ENCODE assay signal across 33 cellular contexts in the genomic region with DNA sequence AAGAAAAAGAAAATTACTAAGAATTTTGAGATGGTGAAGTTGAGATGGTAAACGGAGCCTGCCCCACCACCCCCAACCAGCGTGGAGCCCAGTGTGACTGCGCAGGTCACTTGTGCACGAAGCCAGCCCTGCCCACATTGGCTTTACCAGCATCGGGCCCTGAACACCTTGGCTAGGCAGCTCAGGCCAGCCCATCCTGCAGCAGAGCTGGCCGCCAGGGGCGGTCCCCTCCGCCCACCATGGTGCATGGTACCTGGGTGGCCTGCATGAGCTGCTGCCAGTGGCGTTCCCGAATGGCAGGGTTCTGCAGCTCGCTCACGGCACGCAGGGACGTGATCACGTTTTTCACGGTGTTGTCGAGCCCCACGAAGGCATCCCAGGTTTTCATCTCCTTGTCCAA.
"Had no signal": no experiment of that assay in that cellular context is flagged by ENCODE, and none has a peak within 500 bp of the region (broad histone marks: within the 10 kb centered on the region; RNA-seq: fewer than 3 reads in every experiment).

No MANE protein-coding gene starts in this region.

- H3K4me1 ChIP-seq: adrenal gland, ascending aorta had no signal

- ATAC-seq: activated CD8-positive, alpha-beta T cell treated with anti-CD3 and anti-CD28 coated beads for 36 hours; activated naive CD4-positive, alpha-beta T cell treated with anti-CD3 and anti-CD28 coated beads, Interleukin-2, amount 50 U/mL, for 72 hours; activated T-cell treated with anti-CD3 and anti-CD28 coated beads, Interleukin-2, amount 50 U/mL, for 4 hours; activated T-cell treated with anti-CD3 and anti-CD28 coated beads, Interleukin-2, amount 50 U/mL, for 72 hours; activated T-helper 17 cell treated with anti-CD3 and anti-CD28 coated beads, Interleukin-2, amount 50 U/mL, for 72 hours had no signal

- H3K36me3 ChIP-seq: adrenal gland, ascending aorta, cardiac muscle cell had no signal

- H3K27me3 ChIP-seq: adrenal gland, ascending aorta, cardiac muscle cell had no signal

- H3K27ac ChIP-seq: adrenal gland, ascending aorta, cardiac muscle cell, VCaP had no signal

- DNase-seq: activated B cell treated with CpG ODN at 0.5 μM for 24 hours; activated CD4-positive, alpha-beta memory T cell treated with anti-CD3 and anti-CD28 coated beads for 36 hours; activated CD4-positive, alpha-beta T cell treated with anti-CD3 and anti-CD28 coated beads for 4 hours; activated CD4-positive, alpha-beta T cell treated with anti-CD3 and anti-CD28 coated beads, Interleukin-2, amount 10 ng/mL, durations not matched to agents 24 days and 14 days; activated CD4-positive, alpha-beta T cell treated with anti-CD3 and anti-CD28 coated beads, Interleukin-2, amount 50 U/mL, for 1 hour; activated CD4-positive, alpha-beta T cell treated with anti-CD3 and anti-CD28 coated beads, Interleukin-2, amount 50 U/mL, for 4 hours; activated CD4-positive, CD25-positive, alpha-beta regulatory T cell treated with anti-CD3 and anti-CD28 coated beads, Interleukin-2, amount 50 U/mL, for 72 hours; activated CD8-positive, alpha-beta memory T cell treated with anti-CD3 and anti-CD28 coated beads, Interleukin-2, amount 50 U/mL, for 4 hours; activated CD8-positive, alpha-beta T cell treated with anti-CD3 and anti-CD28 coated beads for 36 hours; activated effector memory CD4-positive, alpha-beta T cell treated with anti-CD3 and anti-CD28 coated beads, Interleukin-2, amount 50 U/mL, for 16 hours; activated gamma-delta T cell treated with Interleukin-2 at 50 U/mL for 16 hours; activated naive CD4-positive, alpha-beta T cell; activated naive CD4-positive, alpha-beta T cell treated with anti-CD3 and anti-CD28 coated beads for 36 hours; activated naive CD4-positive, alpha-beta T cell treated with anti-CD3 and anti-CD28 coated beads, Interleukin-2, amount 50 U/mL, for 16 hours; activated naive CD8-positive, alpha-beta T cell treated with anti-CD3 and anti-CD28 coated beads for 36 hours; activated T-cell treated with anti-CD3 and anti-CD28 coated beads for 4 hours; activated T-cell treated with anti-CD3 and anti-CD28 coated beads, Interleukin-2, amount 50 U/mL, for 1 hour; activated T-cell treated with anti-CD3 and anti-CD28 coated beads, Interleukin-2, amount 50 U/mL, for 4 hours; activated T-cell treated with anti-CD3 and anti-CD28 coated beads, Interleukin-2, amount 50 U/mL, for 72 hours; adrenal gland; amniotic stem cell; caudate nucleus; cerebellar nuclear complex; T-helper 1 cell; T-helper 2 cell; T-helper 9 cell had no signal

- FAIRE-seq: bronchial epithelial cell, TTC549 had no signal

- H3K4me3 ChIP-seq: adrenal gland, ascending aorta, cardiac muscle cell had no signal

- H3K9me3 ChIP-seq: adrenal gland, ascending aorta had no signal
